16 cellular contexts compared by ENCODE assay signal in the genomic region with DNA sequence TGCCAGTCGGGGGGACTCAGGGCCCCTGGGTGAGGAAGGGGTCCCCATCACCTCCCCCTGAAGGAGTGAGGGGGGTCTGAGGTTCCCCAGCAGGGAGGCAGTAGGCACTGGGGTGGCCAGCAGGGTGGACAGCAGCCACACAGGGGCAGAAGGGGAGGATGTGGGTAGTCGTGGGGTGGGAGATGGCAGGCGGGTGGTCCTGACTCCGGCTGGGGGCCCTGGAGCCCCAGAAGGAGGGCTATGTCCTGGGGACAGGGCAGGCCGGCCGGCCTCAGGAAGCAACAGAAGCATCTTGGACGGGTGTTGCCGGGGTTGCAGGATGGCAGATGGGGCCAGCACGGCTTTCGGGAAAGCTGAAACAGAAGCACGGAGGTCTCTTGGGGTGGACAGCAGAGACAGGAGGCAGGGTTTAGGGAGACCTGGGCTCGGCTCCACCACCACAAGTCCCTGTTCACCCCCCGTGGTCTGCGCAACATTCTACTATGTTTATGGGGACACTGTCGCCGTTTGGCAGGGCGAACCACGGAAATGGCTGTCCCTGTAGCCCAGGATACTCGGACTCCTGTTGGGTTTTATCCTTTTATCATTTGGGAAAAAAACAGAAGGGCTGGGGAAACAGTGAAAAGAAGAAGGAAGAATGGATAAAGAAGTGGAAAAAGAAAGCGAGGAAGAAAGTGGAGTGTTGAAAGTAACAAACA. TPM values are rescaled to one million over a fixed set of nuclear protein-coding genes. Genes with fewer than 3 reads are reported as not detected.
A peak's percentile ranks its signal among the peaks of the same experiment; 100 is the strongest.
DNase-seq lines count a peak whose midpoint lies in the region; ATAC-seq and TF ChIP-seq lines count a peak whose summit lies in the region.
"Had no signal": no experiment of that assay in that cellular context is flagged by ENCODE, and none has a peak within 500 bp of the region (broad histone marks: within the 10 kb centered on the region; RNA-seq: fewer than 3 reads in every experiment).

No MANE protein-coding gene starts in this region.

- BruUV-seq in Panc1 (replicated peaks; lab: Mats Ljungman, UMichigan): no TSS peak

- TF ChIP-seq CTCF in Panc1 (IDR thresholded peaks at IDR 0.05) (no peak), mucosa of descending colon (IDR thresholded peaks at IDR 0.05) (no peak), ascending aorta (IDR thresholded peaks at IDR 0.05) (no peak), adrenal gland (IDR thresholded peaks at IDR 0.05) (no peak)

- in situ Hi-C loops in G401 (cut with HindIII; ENCODE audit: low sequenced_read_pairs): no loop called here
- in situ Hi-C loops in Panc1 (cut with HindIII; ENCODE audit: low pct_unique_long_range_greater_than_20kb, low sequenced_read_pairs): no loop called here

- H3K27me3 ChIP-seq in Panc1 (ENCODE audit: control insufficient read depth, insufficient read depth, low read length): no peaks in the 10 kb centered on the region
- H3K27me3 ChIP-seq in ascending aorta: no peaks in the 10 kb centered on the region
- no peaks in the 10 kb centered on the region for H3K27me3 ChIP-seq in adrenal gland
- H3K27me3 ChIP-seq: BLaER1, vagina had no signal

- POLR2A ChIA-PET in Panc1 (lab: Charles Lee): no interaction called here

- H3K4me1 ChIP-seq in Panc1 (ENCODE audit: control insufficient read depth, insufficient read depth, low read length) (0 out of 2 replicates have a peak, but pooled peaks cover 3% of the 10 kb centered on the region), mucosa of descending colon (ENCODE audit: low read depth) (no peaks in the 10 kb centered on the region), ascending aorta (no peaks in the 10 kb centered on the region), adrenal gland (replicated peaks in 1 of 2) (no peaks in the 10 kb centered on the region)

- H3K36me3 ChIP-seq in Panc1 (ENCODE audit: control insufficient read depth, insufficient read depth, low read length) (no peaks in the 10 kb centered on the region), mucosa of descending colon (ENCODE audit: low read depth) (no peaks in the 10 kb centered on the region), ascending aorta (peaks cover 0 to 4% of the 10 kb centered on the region in 2 donors), adrenal gland (replicated peaks in 1 of 2) (no peaks in the 10 kb centered on the region)
- H3K36me3 ChIP-seq: vagina had no signal

- TF ChIP-seq POLR2A in adrenal gland (IDR thresholded peaks at IDR 0.05): no peak

- H3K4me3 ChIP-seq in Panc1 (ENCODE audit: low read depth in 2 of 2, low read length in 2 of 2) (peak overlapping the region; percentile 42 to 49; a peak in 3 of 4 replicates), mucosa of descending colon (no peak overlapping the region), ascending aorta (no peak overlapping the region), adrenal gland (peak overlapping the region in 1 of 4 donors; percentile 17)
- H3K4me3 ChIP-seq: BLaER1, coronary artery had no signal

- 82 to 86% (median 85%) methylated on average over 17 to 20 of the region's 20 CpGs for WGBS in adrenal gland, 4 donors

- CTCF ChIA-PET in Panc1 (lab: Charles Lee): interaction anchor here (0.7 kb wide), 1 partner anchor 27 kb away, joined by 4 read pairs; no protein-coding TSS in a partner anchor

- H3K9me3 ChIP-seq in Panc1 (ENCODE audit: control insufficient read depth, insufficient read depth, low read depth, low read length) (no peaks in the 10 kb centered on the region), mucosa of descending colon (no peaks in the 10 kb centered on the region), ascending aorta (no peaks in the 10 kb centered on the region), adrenal gland (replicated peaks in 1 of 3) (no peaks in the 10 kb centered on the region)
- H3K9me3 ChIP-seq: BLaER1, Caco-2, vagina had no signal

- intact Hi-C loops in Panc1 (cut with micrococcal nuclease; ENCODE audit: unreplicated experiment) (no loop called here), mucosa of descending colon (cut with DNase I, micrococcal nuclease) (no loop called here), ascending aorta (cut with DNase I) (no loop called here), adrenal gland (cut with DNase I) (no loop called here)

- peak; percentile 10; the same call in 1 of the 2 replicates for ATAC-seq in Panc1
- ATAC-seq in mucosa of descending colon: peak; percentile 30

- H3K27ac ChIP-seq in Panc1 (ENCODE audit: low read length) (no peak overlapping the region), ascending aorta (no peak overlapping the region), adrenal gland (no peak overlapping the region)
- H3K27ac ChIP-seq: BLaER1, coronary artery, vagina had no signal

- DNase-seq in G401 (ENCODE audit: low spot score) (peak; percentile 6), Panc1 (ENCODE audit: low read depth, low spot score) (no peak), mucosa of descending colon (no peak), ascending aorta (ENCODE audit: low spot score in 2 of 2) (no peak), dermis blood vessel endothelial cell (no peak), adrenal gland (no peak)
- DNase-seq: ACHN; activated CD8-positive, alpha-beta memory T cell treated with anti-CD3 and anti-CD28 coated beads, Interleukin-2, amount 50 U/mL, for 4 hours; activated naive CD8-positive, alpha-beta T cell treated with anti-CD3 and anti-CD28 coated beads, Interleukin-2, amount 10 ng/mL, durations not matched to agents 7 days and 5 days; Caco-2; NCI-H1048; NCI-H1930 had no signal

RNA-seq across cellular contexts. Expression of a gene that starts 14.1 kb away (rescaled TPM):
- 7.3 and 9.5 TPM in 2 replicates for total RNA-seq in G401 (2014; rRNA removed; shearing (Covaris generic))
- 0.51 TPM for total RNA-seq in Panc1 (2021; ENCODE audit: unreplicated experiment)
- polyA plus RNA-seq in Panc1 (2012; ENCODE audit: insufficient read length): 0.16 TPM
- total RNA-seq in mucosa of descending colon: 1 to 10 TPM in 1 of 3 donors, under 1 TPM in 2; 0.17 to 1.9 (median 0.55) TPM
- total RNA-seq in ascending aorta: 19.2 TPM
- 6.8 and 8.8 TPM in 2 replicates for total RNA-seq in dermis blood vessel endothelial cell
- total RNA-seq in adrenal gland: 1 to 10 TPM in 7 of 8 donors, under 1 TPM in 1; 0.69 to 4.4 (median 2.5) TPM
- 1 to 10 TPM in 2 of 3 donors, under 1 TPM in 1; 0.55 to 5.8 (median 3.8) TPM for polyA plus RNA-seq in adrenal gland

RNA-seq across cellular contexts. Expression of a gene that starts 40.1 kb away (rescaled TPM):
- total RNA-seq in G401 (2014; rRNA removed; shearing (Covaris generic)): not detected in 2 replicates
- total RNA-seq in Panc1 (2021; ENCODE audit: unreplicated experiment) (not detected), mucosa of descending colon (under 1 TPM in 2 of 3 donors, not detected in 1; 0.41 to 0.75 TPM), ascending aorta (2.0 TPM), dermis blood vessel endothelial cell (not detected in 2 replicates), adrenal gland (1 to 10 TPM in 1 of 8 donors, under 1 TPM in 4, not detected in 3; 0.58 to 1.1 (median 0.75) TPM)
- polyA plus RNA-seq in Panc1 (2012; ENCODE audit: insufficient read length): not detected
- polyA plus RNA-seq in adrenal gland: under 1 TPM in 2 of 3 donors, not detected in 1; 0.32 to 0.71 TPM
- total RNA-seq: activated naive CD8-positive, alpha-beta T cell treated with anti-CD3 and anti-CD28 coated beads, Interleukin-2, amount 10 ng/mL, durations not matched to agents 7 days and 5 days; activated T-helper 2 cell treated with anti-CD3 and anti-CD28 coated beads, Interferon-gamma antibody, Interleukin-2, Interleukin-4, amounts not matched to agents 10 μg/mL and 5 μg/mL and 100 μg/mL, durations not matched to agents 14 hours and 24 hours and 36 hours; Caco-2; vagina had no signal

RNA-seq across cellular contexts. Expression of a gene that starts 51.9 kb away (rescaled TPM):
- 319 and 332 TPM in 2 replicates for total RNA-seq in G401 (2014; rRNA removed; shearing (Covaris generic))
- total RNA-seq in Panc1 (2021; ENCODE audit: unreplicated experiment): 217 TPM
- 134 TPM for polyA plus RNA-seq in Panc1 (2012; ENCODE audit: insufficient read length)
- 100 to 1,000 TPM; 121 to 152 (median 140) TPM for total RNA-seq in mucosa of descending colon
- 130 TPM for total RNA-seq in ascending aorta
- 328 and 389 TPM in 2 replicates for total RNA-seq in dermis blood vessel endothelial cell
- 100 to 1,000 TPM; 405 to 885 (median 674) TPM for total RNA-seq in adrenal gland
- 100 to 1,000 TPM; 165 to 374 (median 308) TPM for polyA plus RNA-seq in adrenal gland

RNA-seq across cellular contexts. Expression of a gene that starts 52.0 kb away (rescaled TPM):
- 22.8 and 36.1 TPM in 2 replicates for total RNA-seq in G401 (2014; rRNA removed; shearing (Covaris generic))
- 79.6 TPM for total RNA-seq in Panc1 (2021; ENCODE audit: unreplicated experiment)
- polyA plus RNA-seq in Panc1 (2012; ENCODE audit: insufficient read length): 82.2 TPM
- 10 to 100 TPM; 30.9 to 78.8 (median 63.1) TPM for total RNA-seq in mucosa of descending colon
- total RNA-seq in ascending aorta: 7.3 TPM
- 27.2 and 33.9 TPM in 2 replicates for total RNA-seq in dermis blood vessel endothelial cell
- 100 to 1,000 TPM; 144 to 603 (median 273) TPM for total RNA-seq in adrenal gland
- polyA plus RNA-seq in adrenal gland: 100 to 1,000 TPM; 135 to 294 (median 198) TPM

RNA-seq across cellular contexts. Expression of a gene that starts 58.9 kb away (rescaled TPM):
- not detected in 2 replicates for total RNA-seq in G401 (2014; rRNA removed; shearing (Covaris generic))
- total RNA-seq in Panc1 (2021; ENCODE audit: unreplicated experiment) (not detected), mucosa of descending colon (1 to 10 TPM in 1 of 3 donors, under 1 TPM in 1, not detected in 1; 0.46 to 1.2 TPM), ascending aorta (75.7 TPM), dermis blood vessel endothelial cell (not detected in 2 replicates), adrenal gland (1 to 10 TPM in 5 of 8 donors, under 1 TPM in 2, not detected in 1; 0.65 to 6.8 (median 1.3) TPM)
- polyA plus RNA-seq in Panc1 (2012; ENCODE audit: insufficient read length): not detected
- polyA plus RNA-seq in adrenal gland: 1 to 10 TPM in 1 of 3 donors, under 1 TPM in 1, not detected in 1; 0.42 to 3.1 TPM
- total RNA-seq: activated naive CD8-positive, alpha-beta T cell treated with anti-CD3 and anti-CD28 coated beads, Interleukin-2, amount 10 ng/mL, durations not matched to agents 7 days and 5 days; activated T-helper 2 cell treated with anti-CD3 and anti-CD28 coated beads, Interferon-gamma antibody, Interleukin-2, Interleukin-4, amounts not matched to agents 10 μg/mL and 5 μg/mL and 100 μg/mL, durations not matched to agents 14 hours and 24 hours and 36 hours; Caco-2 had no signal

Comparison
In these comparisons a context has a peak if more than half of its experiments do, and no peak if none do; other contexts are left out.
1. H3K4me3 ChIP-seq: peak in Panc1 (2 of 2); none in mucosa of descending colon (single experiment) and ascending aorta (0 of 2).